In genomic region chrX:103175944-103176753, GRCh38 we compare ENCODE assay signal across 7 cellular contexts. TPM values are rescaled to one million over a fixed set of nuclear protein-coding genes. Genes with fewer than 3 reads are reported as not detected.
A peak's percentile ranks its signal among the peaks of the same experiment; 100 is the strongest.
DNase-seq lines count a peak whose midpoint lies in the region; ATAC-seq and TF ChIP-seq lines count a peak whose summit lies in the region.

No MANE protein-coding gene starts in this region.

- no peaks in the 10 kb centered on the region for H3K27me3 ChIP-seq in endocrine pancreas (ENCODE audit: control insufficient read depth, insufficient read depth, low read length)

- no peak overlapping the region for H3K9ac ChIP-seq in endocrine pancreas (ENCODE audit: control insufficient read depth, insufficient read depth, low read length)

- H3K4me1 Mint-ChIP-seq in stimulated activated naive CD8-positive, alpha-beta T cell treated with anti-CD3 and anti-CD28 coated beads, Interleukin-15, Interleukin-2, amounts not matched to agents 100 ng/mL and 50 ng/mL, for 24 hours (ENCODE audit: low read depth): no peaks in the 10 kb centered on the region

- H3K9me3 ChIP-seq in endocrine pancreas (ENCODE audit: control insufficient read depth, low read length) (no peaks in the 10 kb centered on the region), mucosa of descending colon (no peaks in the 10 kb centered on the region)

- H3K36me3 ChIP-seq in endocrine pancreas (ENCODE audit: control insufficient read depth, insufficient read depth, low read length) (no peaks in the 10 kb centered on the region), mucosa of descending colon (ENCODE audit: low read depth) (no peaks in the 10 kb centered on the region)

- H3K4me3 ChIP-seq in GM12865 (ENCODE audit: low read depth, low read length) (no peak overlapping the region), endocrine pancreas (ENCODE audit: control insufficient read depth, insufficient read depth, low read length) (peak overlapping the region; percentile 26), mucosa of descending colon (no peak overlapping the region)

- no peaks in the 10 kb centered on the region for H3K9me3 Mint-ChIP-seq in stimulated activated naive CD8-positive, alpha-beta T cell treated with anti-CD3 and anti-CD28 coated beads, Interleukin-15, Interleukin-2, amounts not matched to agents 100 ng/mL and 50 ng/mL, for 24 hours

- peak overlapping the region; percentile 32 for H3K4me3 Mint-ChIP-seq in stimulated activated naive CD8-positive, alpha-beta T cell treated with anti-CD3 and anti-CD28 coated beads, Interleukin-15, Interleukin-2, amounts not matched to agents 100 ng/mL and 50 ng/mL, for 24 hours

- H3K27me3 Mint-ChIP-seq in stimulated activated naive CD8-positive, alpha-beta T cell treated with anti-CD3 and anti-CD28 coated beads, Interleukin-15, Interleukin-2, amounts not matched to agents 100 ng/mL and 50 ng/mL, for 24 hours: peaks cover 7% of the 10 kb centered on the region

- ATAC-seq in HG02642 (IDR thresholded peaks at IDR 0.05; ENCODE audit: poor library complexity, unreplicated experiment) (peak; percentile 53), mucosa of descending colon (peak; percentile 74)

- DNase-seq in GM12865 (ENCODE audit: low read depth): peak; percentile 41
- peak; percentile 21 to 49 for DNase-seq in NCI-H446 (lab: John Stamatoyannopoulos, UW)
- DNase-seq in activated CD8-positive, alpha-beta memory T cell treated with anti-CD3 and anti-CD28 coated beads for 48 hours (ENCODE audit: low read depth in 2 of 3, low spot score in 2 of 3): peak in 2 of 3 experiments; percentile 9 to 36
- DNase-seq in mucosa of descending colon: peak in 2 of 3 donors; percentile 58 to 77

- peak; percentile 62 for TF ChIP-seq CTCF in GM12865 (IDR thresholded peaks at IDR 0.05; ENCODE audit: insufficient read depth, low read depth, low read length, missing control alignments)
- TF ChIP-seq CTCF in mucosa of descending colon (IDR thresholded peaks at IDR 0.05): no peak

- no peaks in the 10 kb centered on the region for H3K4me1 ChIP-seq in endocrine pancreas (ENCODE audit: control insufficient read depth, insufficient read depth, low read length)
- no peaks in the 10 kb centered on the region for H3K4me1 ChIP-seq in mucosa of descending colon (ENCODE audit: low read depth)

- intact Hi-C loops in mucosa of descending colon (cut with DNase I, micrococcal nuclease): loop anchor here in 1 of 2 donors (10.0 kb wide), 1 partner anchor 221 kb away; no protein-coding TSS in a partner anchor

- no peaks in the 10 kb centered on the region for H3K36me3 Mint-ChIP-seq in stimulated activated naive CD8-positive, alpha-beta T cell treated with anti-CD3 and anti-CD28 coated beads, Interleukin-15, Interleukin-2, amounts not matched to agents 100 ng/mL and 50 ng/mL, for 24 hours (ENCODE audit: low read depth)

- no peak overlapping the region for H3K27ac Mint-ChIP-seq in stimulated activated naive CD8-positive, alpha-beta T cell treated with anti-CD3 and anti-CD28 coated beads, Interleukin-15, Interleukin-2, amounts not matched to agents 100 ng/mL and 50 ng/mL, for 24 hours

RNA-seq across cellular contexts. Expression of gene BEX4, which starts 38.8 kb away (rescaled TPM):
- 10 to 100 TPM in 1 of 3 donors, 1 to 10 TPM in 2; 7.8 to 34.0 (median 8.9) TPM for total RNA-seq in mucosa of descending colon
